27 cellular contexts compared by ENCODE assay signal in genomic region chr1:59034925-59035324, GRCh38.
"Had no signal": no experiment of that assay in that cellular context is flagged by ENCODE, and none has a peak within 500 bp of the region (broad histone marks: within the 10 kb centered on the region; RNA-seq: fewer than 3 reads in every experiment).

No MANE protein-coding gene starts in this region.

- H3K4me3 ChIP-seq: adrenal gland, body of pancreas, esophagus squamous epithelium, heart right ventricle, left ventricle myocardium inferior, pancreas, skin epidermis, suprapubic skin, tibial nerve had no signal

- H3K27ac ChIP-seq: adrenal gland, body of pancreas, esophagus squamous epithelium, heart right ventricle, left ventricle myocardium inferior, pancreas, skin epidermis, suprapubic skin, tibial nerve, VCaP had no signal

- DNase-seq: activated CD4-positive, alpha-beta memory T cell treated with anti-CD3 and anti-CD28 coated beads for 36 hours; activated CD4-positive, alpha-beta T cell treated with anti-CD3 and anti-CD28 coated beads for 48 hours; activated CD8-positive, alpha-beta memory T cell treated with anti-CD3 and anti-CD28 coated beads, Interleukin-2, amount 50 U/mL, for 4 hours; activated effector memory CD4-positive, alpha-beta T cell treated with anti-CD3 and anti-CD28 coated beads, Interleukin-2, amount 50 U/mL, for 16 hours; activated naive CD4-positive, alpha-beta T cell treated with anti-CD3 and anti-CD28 coated beads for 36 hours; activated naive CD8-positive, alpha-beta T cell treated with anti-CD3 and anti-CD28 coated beads for 36 hours; activated T-cell treated with anti-CD3 and anti-CD28 coated beads, Interleukin-2, amount 50 U/mL, for 1 hour; adrenal gland; aorta; body of pancreas; dermis blood vessel endothelial cell; effector CD4-positive, alpha-beta T cell; esophagus squamous epithelium; foreskin melanocyte; heart right ventricle; left ventricle myocardium inferior; naive B cell; nucleus accumbens; pancreas; stimulated activated CD4-positive, alpha-beta T cell treated with anti-CD3 and anti-CD28 coated beads, Interleukin-4, amount 100 ng/mL, for 24 hours had no signal

- ATAC-seq: activated CD4-positive, CD25-positive, alpha-beta regulatory T cell treated with anti-CD3 and anti-CD28 coated beads, Interleukin-2, amount 50 U/mL, for 24 hours; body of pancreas; heart right ventricle; pancreas; sciatic nerve; stimulated activated effector memory CD8-positive, alpha-beta T cell treated with anti-CD3 and anti-CD28 coated beads, Interleukin-12 subunit alpha, Interleukin-12 subunit beta, amount 100 ng/mL, for 72 hours had no signal

- H3K4me1 ChIP-seq: adrenal gland, body of pancreas, heart right ventricle, left ventricle myocardium inferior, pancreas, tibial nerve had no signal

- H3K9me3 ChIP-seq: adrenal gland, body of pancreas, esophagus squamous epithelium, heart right ventricle, left ventricle myocardium inferior, pancreas, suprapubic skin, tibial nerve had no signal

- H3K36me3 ChIP-seq: adrenal gland, esophagus squamous epithelium, heart right ventricle, left ventricle myocardium inferior, pancreas, suprapubic skin, tibial nerve had no signal

- H3K27me3 ChIP-seq: adrenal gland, body of pancreas, esophagus squamous epithelium, heart right ventricle, pancreas, suprapubic skin, tibial nerve had no signal
